In the genomic region with DNA sequence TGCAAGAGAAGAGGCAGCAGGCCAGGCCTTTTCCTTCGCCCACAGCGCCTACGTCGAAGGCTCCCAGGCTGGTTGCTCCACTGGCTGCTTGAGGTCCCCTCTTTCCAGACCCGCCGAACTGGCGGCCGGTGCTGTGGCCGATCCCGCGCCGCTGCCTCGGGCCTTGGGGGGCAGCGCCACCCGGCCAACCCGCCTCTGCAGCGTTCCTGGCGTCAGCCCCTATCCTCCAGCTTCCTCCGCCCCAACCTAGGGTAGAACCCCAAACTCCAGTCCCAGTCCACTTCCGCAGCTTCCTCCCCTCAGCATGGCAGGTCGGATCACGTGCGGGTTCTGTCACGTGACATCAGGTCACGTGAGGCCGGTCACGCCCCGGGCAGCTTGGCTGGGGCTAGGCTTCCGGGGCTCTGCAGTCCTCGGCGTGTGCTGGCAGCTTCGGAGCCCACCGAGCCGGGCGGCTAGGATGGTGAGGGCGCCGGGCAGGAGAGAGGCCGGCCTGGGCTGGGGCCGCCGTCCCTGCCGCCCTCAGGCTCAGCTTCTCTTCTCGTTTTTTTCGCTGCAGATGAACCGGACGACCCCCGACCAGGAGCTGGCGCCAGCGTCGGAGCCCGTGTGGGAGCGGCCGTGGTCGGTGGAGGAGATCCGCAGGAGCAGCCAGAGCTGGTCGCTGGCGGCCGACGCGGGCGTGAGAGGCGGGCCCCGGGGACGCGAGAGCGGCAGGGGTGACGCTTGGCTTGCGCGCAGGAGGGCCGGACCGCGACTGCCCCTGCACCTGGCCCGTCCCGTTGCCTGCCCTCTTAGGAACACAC, we compare ENCODE assay signal across 1 cellular context.
A peak's percentile ranks its signal among the peaks of the same experiment; 100 is the strongest.
TF ChIP-seq lines count a peak whose summit lies in the region.

A gene with protein sequence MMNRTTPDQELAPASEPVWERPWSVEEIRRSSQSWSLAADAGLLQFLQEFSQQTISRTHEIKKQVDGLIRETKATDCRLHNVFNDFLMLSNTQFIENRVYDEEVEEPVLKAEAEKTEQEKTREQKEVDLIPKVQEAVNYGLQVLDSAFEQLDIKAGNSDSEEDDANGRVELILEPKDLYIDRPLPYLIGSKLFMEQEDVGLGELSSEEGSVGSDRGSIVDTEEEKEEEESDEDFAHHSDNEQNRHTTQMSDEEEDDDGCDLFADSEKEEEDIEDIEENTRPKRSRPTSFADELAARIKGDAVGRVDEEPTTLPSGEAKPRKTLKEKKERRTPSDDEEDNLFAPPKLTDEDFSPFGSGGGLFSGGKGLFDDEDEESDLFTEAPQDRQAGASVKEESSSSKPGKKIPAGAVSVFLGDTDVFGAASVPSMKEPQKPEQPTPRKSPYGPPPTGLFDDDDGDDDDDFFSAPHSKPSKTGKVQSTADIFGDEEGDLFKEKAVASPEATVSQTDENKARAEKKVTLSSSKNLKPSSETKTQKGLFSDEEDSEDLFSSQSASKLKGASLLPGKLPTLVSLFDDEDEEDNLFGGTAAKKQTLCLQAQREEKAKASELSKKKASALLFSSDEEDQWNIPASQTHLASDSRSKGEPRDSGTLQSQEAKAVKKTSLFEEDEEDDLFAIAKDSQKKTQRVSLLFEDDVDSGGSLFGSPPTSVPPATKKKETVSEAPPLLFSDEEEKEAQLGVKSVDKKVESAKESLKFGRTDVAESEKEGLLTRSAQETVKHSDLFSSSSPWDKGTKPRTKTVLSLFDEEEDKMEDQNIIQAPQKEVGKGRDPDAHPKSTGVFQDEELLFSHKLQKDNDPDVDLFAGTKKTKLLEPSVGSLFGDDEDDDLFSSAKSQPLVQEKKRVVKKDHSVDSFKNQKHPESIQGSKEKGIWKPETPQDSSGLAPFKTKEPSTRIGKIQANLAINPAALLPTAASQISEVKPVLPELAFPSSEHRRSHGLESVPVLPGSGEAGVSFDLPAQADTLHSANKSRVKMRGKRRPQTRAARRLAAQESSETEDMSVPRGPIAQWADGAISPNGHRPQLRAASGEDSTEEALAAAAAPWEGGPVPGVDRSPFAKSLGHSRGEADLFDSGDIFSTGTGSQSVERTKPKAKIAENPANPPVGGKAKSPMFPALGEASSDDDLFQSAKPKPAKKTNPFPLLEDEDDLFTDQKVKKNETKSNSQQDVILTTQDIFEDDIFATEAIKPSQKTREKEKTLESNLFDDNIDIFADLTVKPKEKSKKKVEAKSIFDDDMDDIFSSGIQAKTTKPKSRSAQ (N-terminal part only) (plus strand): TSS at position 409 of the 806 bp plus-strand sequence. CDS start 52 bp downstream, at position 461.

TF ChIP-seq in GM12878, 131 proteins besides CTCF, POLR2A, EP300 and RAD21 (continued from another document and continues in another):
- TF ChIP-seq, protein P1, sequence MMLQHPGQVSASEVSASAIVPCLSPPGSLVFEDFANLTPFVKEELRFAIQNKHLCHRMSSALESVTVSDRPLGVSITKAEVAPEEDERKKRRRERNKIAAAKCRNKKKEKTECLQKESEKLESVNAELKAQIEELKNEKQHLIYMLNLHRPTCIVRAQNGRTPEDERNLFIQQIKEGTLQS (IDR thresholded peaks at IDR 0.05; ENCODE audit: borderline replicate concordance, extremely low read depth, low read depth, low read length): peak; percentile 97
- TF ChIP-seq BHLHE40 (IDR thresholded peaks at IDR 0.05; ENCODE audit: borderline replicate concordance in 1 of 2, low read depth in 2 of 2, low read length in 1 of 2) (peak; percentile 92 to 99), TARDBP (IDR thresholded peaks at IDR 0.05; ENCODE audit: borderline replicate concordance) (peak; percentile 82; the same call in 1 of the 2 replicates), SP1 (IDR thresholded peaks at IDR 0.05; ENCODE audit: low read depth, low read length) (peak; percentile 76), TAF1 (IDR thresholded peaks at IDR 0.05; ENCODE audit: borderline replicate concordance, low read depth, low read length) (peak; percentile 80), MEF2A (IDR thresholded peaks at IDR 0.05; ENCODE audit: insufficient read depth, low read depth, low read length) (0 out of 2 replicates have a peak, but pooled peaks have one; percentile 31), NFIC (IDR thresholded peaks at IDR 0.05; ENCODE audit: low read depth, low read length) (peak; percentile 94), YY1 (IDR thresholded peaks at IDR 0.05; ENCODE audit: low read depth, low read length) (peak; percentile 90), MEF2B (IDR thresholded peaks at IDR 0.05; ENCODE audit: partially characterized antibody, poor library complexity, severe bottlenecking) (peak; percentile 56), SREBF1 (IDR thresholded peaks at IDR 0.05; ENCODE audit: low read length) (peak; percentile 50; the same call in 1 of the 2 replicates), RAD51 (IDR thresholded peaks at IDR 0.05) (peak; percentile 100), FOS (IDR thresholded peaks at IDR 0.05; ENCODE audit: borderline replicate concordance, extremely low read depth, insufficient read length) (peak; percentile 70), SPI1 (IDR thresholded peaks at IDR 0.05; ENCODE audit: borderline replicate concordance, insufficient read depth, low read depth, low read length) (peak; percentile 31; the same call in 1 of the 2 replicates), MXI1 (IDR thresholded peaks at IDR 0.05; ENCODE audit: low read depth, low read length) (peak; percentile 68), TCF3 (IDR thresholded peaks at IDR 0.05; ENCODE audit: borderline replicate concordance, insufficient read depth, low read depth, low read length) (0 out of 2 replicates have a peak, but pooled peaks have one; percentile 10), CREM (IDR thresholded peaks at IDR 0.05; ENCODE audit: low read depth) (peak; percentile 66), EGR1 (IDR thresholded peaks at IDR 0.05; ENCODE audit: borderline replicate concordance in 1 of 2, low read depth in 2 of 2, low read length in 2 of 2) (peak; percentile 21 to 34; a peak in 1 of 3 replicates), RELA (IDR thresholded peaks at IDR 0.05; ENCODE audit: borderline replicate concordance, partially characterized antibody) (peak; percentile 88), SIN3A (IDR thresholded peaks at IDR 0.05; ENCODE audit: low read depth, low read length) (peak; percentile 93), DPF2 (IDR thresholded peaks at IDR 0.05) (0 out of 2 replicates have a peak, but pooled peaks have one; percentile 24), RUNX3 (IDR thresholded peaks at IDR 0.05; ENCODE audit: low read length) (0 out of 2 replicates have a peak, but pooled peaks have one; percentile 8)
- TF ChIP-seq, protein P2, sequence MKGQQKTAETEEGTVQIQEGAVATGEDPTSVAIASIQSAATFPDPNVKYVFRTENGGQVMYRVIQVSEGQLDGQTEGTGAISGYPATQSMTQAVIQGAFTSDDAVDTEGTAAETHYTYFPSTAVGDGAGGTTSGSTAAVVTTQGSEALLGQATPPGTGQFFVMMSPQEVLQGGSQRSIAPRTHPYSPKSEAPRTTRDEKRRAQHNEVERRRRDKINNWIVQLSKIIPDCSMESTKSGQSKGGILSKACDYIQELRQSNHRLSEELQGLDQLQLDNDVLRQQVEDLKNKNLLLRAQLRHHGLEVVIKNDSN (IDR thresholded peaks at IDR 0.05; ENCODE audit: borderline replicate concordance, extremely low read length, insufficient read depth, low read depth, low read length): peak; percentile 94
- TF ChIP-seq, protein P3, sequence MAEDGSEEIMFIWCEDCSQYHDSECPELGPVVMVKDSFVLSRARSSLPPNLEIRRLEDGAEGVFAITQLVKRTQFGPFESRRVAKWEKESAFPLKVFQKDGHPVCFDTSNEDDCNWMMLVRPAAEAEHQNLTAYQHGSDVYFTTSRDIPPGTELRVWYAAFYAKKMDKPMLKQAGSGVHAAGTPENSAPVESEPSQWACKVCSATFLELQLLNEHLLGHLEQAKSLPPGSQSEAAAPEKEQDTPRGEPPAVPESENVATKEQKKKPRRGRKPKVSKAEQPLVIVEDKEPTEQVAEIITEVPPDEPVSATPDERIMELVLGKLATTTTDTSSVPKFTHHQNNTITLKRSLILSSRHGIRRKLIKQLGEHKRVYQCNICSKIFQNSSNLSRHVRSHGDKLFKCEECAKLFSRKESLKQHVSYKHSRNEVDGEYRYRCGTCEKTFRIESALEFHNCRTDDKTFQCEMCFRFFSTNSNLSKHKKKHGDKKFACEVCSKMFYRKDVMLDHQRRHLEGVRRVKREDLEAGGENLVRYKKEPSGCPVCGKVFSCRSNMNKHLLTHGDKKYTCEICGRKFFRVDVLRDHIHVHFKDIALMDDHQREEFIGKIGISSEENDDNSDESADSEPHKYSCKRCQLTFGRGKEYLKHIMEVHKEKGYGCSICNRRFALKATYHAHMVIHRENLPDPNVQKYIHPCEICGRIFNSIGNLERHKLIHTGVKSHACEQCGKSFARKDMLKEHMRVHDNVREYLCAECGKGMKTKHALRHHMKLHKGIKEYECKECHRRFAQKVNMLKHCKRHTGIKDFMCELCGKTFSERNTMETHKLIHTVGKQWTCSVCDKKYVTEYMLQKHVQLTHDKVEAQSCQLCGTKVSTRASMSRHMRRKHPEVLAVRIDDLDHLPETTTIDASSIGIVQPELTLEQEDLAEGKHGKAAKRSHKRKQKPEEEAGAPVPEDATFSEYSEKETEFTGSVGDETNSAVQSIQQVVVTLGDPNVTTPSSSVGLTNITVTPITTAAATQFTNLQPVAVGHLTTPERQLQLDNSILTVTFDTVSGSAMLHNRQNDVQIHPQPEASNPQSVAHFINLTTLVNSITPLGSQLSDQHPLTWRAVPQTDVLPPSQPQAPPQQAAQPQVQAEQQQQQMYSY (CRISPR knock-in tag; IDR thresholded peaks at IDR 0.05): peak; percentile 79; the same call in 1 of the 2 replicates
- TF ChIP-seq, protein P4, sequence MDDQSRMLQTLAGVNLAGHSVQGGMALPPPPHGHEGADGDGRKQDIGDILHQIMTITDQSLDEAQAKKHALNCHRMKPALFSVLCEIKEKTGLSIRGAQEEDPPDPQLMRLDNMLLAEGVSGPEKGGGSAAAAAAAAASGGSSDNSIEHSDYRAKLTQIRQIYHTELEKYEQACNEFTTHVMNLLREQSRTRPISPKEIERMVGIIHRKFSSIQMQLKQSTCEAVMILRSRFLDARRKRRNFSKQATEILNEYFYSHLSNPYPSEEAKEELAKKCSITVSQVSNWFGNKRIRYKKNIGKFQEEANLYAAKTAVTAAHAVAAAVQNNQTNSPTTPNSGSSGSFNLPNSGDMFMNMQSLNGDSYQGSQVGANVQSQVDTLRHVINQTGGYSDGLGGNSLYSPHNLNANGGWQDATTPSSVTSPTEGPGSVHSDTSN (IDR thresholded peaks at IDR 0.05; ENCODE audit: insufficient replicate concordance, low read depth, low read length): peak; percentile 10
- TF ChIP-seq, protein P5, sequence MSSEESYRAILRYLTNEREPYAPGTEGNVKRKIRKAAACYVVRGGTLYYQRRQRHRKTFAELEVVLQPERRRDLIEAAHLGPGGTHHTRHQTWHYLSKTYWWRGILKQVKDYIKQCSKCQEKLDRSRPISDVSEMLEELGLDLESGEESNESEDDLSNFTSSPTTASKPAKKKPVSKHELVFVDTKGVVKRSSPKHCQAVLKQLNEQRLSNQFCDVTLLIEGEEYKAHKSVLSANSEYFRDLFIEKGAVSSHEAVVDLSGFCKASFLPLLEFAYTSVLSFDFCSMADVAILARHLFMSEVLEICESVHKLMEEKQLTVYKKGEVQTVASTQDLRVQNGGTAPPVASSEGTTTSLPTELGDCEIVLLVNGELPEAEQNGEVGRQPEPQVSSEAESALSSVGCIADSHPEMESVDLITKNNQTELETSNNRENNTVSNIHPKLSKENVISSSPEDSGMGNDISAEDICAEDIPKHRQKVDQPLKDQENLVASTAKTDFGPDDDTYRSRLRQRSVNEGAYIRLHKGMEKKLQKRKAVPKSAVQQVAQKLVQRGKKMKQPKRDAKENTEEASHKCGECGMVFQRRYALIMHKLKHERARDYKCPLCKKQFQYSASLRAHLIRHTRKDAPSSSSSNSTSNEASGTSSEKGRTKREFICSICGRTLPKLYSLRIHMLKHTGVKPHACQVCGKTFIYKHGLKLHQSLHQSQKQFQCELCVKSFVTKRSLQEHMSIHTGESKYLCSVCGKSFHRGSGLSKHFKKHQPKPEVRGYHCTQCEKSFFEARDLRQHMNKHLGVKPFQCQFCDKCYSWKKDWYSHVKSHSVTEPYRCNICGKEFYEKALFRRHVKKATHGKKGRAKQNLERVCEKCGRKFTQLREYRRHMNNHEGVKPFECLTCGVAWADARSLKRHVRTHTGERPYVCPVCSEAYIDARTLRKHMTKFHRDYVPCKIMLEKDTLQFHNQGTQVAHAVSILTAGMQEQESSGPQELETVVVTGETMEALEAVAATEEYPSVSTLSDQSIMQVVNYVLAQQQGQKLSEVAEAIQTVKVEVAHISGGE (CRISPR knock-in tag; IDR thresholded peaks at IDR 0.05): peak; percentile 49; the same call in 1 of the 2 replicates
- TF ChIP-seq, protein P6, sequence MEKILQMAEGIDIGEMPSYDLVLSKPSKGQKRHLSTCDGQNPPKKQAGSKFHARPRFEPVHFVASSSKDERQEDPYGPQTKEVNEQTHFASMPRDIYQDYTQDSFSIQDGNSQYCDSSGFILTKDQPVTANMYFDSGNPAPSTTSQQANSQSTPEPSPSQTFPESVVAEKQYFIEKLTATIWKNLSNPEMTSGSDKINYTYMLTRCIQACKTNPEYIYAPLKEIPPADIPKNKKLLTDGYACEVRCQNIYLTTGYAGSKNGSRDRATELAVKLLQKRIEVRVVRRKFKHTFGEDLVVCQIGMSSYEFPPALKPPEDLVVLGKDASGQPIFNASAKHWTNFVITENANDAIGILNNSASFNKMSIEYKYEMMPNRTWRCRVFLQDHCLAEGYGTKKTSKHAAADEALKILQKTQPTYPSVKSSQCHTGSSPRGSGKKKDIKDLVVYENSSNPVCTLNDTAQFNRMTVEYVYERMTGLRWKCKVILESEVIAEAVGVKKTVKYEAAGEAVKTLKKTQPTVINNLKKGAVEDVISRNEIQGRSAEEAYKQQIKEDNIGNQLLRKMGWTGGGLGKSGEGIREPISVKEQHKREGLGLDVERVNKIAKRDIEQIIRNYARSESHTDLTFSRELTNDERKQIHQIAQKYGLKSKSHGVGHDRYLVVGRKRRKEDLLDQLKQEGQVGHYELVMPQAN (conservative IDR thresholded peaks at IDR 0.05): peak; percentile 96
- TF ChIP-seq, protein P7, sequence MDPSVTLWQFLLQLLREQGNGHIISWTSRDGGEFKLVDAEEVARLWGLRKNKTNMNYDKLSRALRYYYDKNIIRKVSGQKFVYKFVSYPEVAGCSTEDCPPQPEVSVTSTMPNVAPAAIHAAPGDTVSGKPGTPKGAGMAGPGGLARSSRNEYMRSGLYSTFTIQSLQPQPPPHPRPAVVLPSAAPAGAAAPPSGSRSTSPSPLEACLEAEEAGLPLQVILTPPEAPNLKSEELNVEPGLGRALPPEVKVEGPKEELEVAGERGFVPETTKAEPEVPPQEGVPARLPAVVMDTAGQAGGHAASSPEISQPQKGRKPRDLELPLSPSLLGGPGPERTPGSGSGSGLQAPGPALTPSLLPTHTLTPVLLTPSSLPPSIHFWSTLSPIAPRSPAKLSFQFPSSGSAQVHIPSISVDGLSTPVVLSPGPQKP (IDR thresholded peaks at IDR 0.05; ENCODE audit: low read depth, low read length): 0 out of 2 replicates have a peak, but pooled peaks have one; percentile 31
- TF ChIP-seq, protein P8, sequence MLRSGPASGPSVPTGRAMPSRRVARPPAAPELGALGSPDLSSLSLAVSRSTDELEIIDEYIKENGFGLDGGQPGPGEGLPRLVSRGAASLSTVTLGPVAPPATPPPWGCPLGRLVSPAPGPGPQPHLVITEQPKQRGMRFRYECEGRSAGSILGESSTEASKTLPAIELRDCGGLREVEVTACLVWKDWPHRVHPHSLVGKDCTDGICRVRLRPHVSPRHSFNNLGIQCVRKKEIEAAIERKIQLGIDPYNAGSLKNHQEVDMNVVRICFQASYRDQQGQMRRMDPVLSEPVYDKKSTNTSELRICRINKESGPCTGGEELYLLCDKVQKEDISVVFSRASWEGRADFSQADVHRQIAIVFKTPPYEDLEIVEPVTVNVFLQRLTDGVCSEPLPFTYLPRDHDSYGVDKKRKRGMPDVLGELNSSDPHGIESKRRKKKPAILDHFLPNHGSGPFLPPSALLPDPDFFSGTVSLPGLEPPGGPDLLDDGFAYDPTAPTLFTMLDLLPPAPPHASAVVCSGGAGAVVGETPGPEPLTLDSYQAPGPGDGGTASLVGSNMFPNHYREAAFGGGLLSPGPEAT (IDR thresholded peaks at IDR 0.05; ENCODE audit: low read depth): peak; percentile 96
